Comparison of ENCODE assay signal across 23 cellular contexts in the genomic region with DNA sequence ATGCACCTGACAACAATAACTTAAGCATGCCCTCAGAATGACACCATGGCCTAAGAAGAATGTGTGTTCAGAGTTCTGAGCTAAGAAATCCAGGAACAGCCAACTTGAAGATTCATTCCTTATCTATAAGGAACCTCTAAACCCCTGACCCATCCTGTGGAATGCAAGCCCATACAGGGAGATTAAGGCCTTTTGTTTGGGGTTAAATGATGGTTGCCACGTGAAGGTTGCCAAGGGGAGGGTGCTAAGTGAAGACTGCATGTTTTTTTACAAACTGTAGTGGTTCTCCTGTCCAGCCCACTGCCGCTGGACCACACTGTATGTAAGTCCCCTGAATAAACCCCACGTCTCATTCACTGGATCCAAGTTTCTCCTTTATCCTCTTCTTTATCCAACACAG.
DNase-seq lines count a peak whose midpoint lies in the region; ATAC-seq and TF ChIP-seq lines count a peak whose summit lies in the region.
"Had no signal": no experiment of that assay in that cellular context is flagged by ENCODE, and none has a peak within 500 bp of the region (broad histone marks: within the 10 kb centered on the region; RNA-seq: fewer than 3 reads in every experiment).

No MANE protein-coding gene starts in this region.

- TF ChIP-seq CTCF in mesothelial cell of epicardium (IDR thresholded peaks at IDR 0.05; ENCODE audit: unreplicated experiment) = no peak
- no peak for TF ChIP-seq CTCF in foreskin fibroblast (IDR thresholded peaks at IDR 0.05; ENCODE audit: low read depth, low read length)
- TF ChIP-seq CTCF in natural killer cell (IDR thresholded peaks at IDR 0.05) = no peak

- H3K27ac ChIP-seq in iPS DF 6.9 (ENCODE audit: low read length) = no peak overlapping the region
- H3K27ac ChIP-seq: BLaER1, HL-60, Peyer's patch, SK-N-MC had no signal

- H3K4me3 Mint-ChIP-seq in mesothelial cell of epicardium (no peak overlapping the region), natural killer cell (no peak overlapping the region)
- H3K4me3 Mint-ChIP-seq: CD4-positive, CD25-positive, alpha-beta regulatory T cell had no signal

- H3K27ac Mint-ChIP-seq in mesothelial cell of epicardium = peak overlapping the region; percentile 30
- H3K27ac Mint-ChIP-seq in natural killer cell = no peak overlapping the region
- H3K27ac Mint-ChIP-seq: CD4-positive, CD25-positive, alpha-beta regulatory T cell had no signal

- H3K9me3 ChIP-seq in iPS DF 6.9 (ENCODE audit: control insufficient read depth, insufficient read depth, low read length) = no peaks in the 10 kb centered on the region
- H3K9me3 ChIP-seq: BLaER1, Peyer's patch had no signal

- H3K27me3 Mint-ChIP-seq in mesothelial cell of epicardium (ENCODE audit: low read depth) (no peaks in the 10 kb centered on the region), natural killer cell (ENCODE audit: low read depth in 2 of 2) (no peaks in the 10 kb centered on the region)

- ATAC-seq in natural killer cell = no peak

- H3K27me3 ChIP-seq in H7 (ENCODE audit: control insufficient read depth, insufficient read depth, low read length) (no peaks in the 10 kb centered on the region), iPS DF 6.9 (ENCODE audit: control insufficient read depth, insufficient read depth, low read length) (no peaks in the 10 kb centered on the region)
- H3K27me3 ChIP-seq: BLaER1, Peyer's patch had no signal

- H3K36me3 Mint-ChIP-seq in mesothelial cell of epicardium = peaks cover 16% of the 10 kb centered on the region
- no peaks in the 10 kb centered on the region for H3K36me3 Mint-ChIP-seq in natural killer cell
- H3K36me3 Mint-ChIP-seq: CD4-positive, CD25-positive, alpha-beta regulatory T cell had no signal

- WGBS in iPS DF 6.9 (ENCODE audit: insufficient coverage, insufficient read length) = no CpG with 5 or more reads among the region's 3 CpGs

- H3K36me3 ChIP-seq in H7 (replicated peaks; ENCODE audit: control insufficient read depth, insufficient read depth, low read length) (no peaks in the 10 kb centered on the region), iPS DF 6.9 (ENCODE audit: control insufficient read depth, insufficient read depth, low read length) (no peaks in the 10 kb centered on the region)
- H3K36me3 ChIP-seq: BLaER1, Peyer's patch had no signal

- peaks cover 24% of the 10 kb centered on the region for H3K4me1 Mint-ChIP-seq in mesothelial cell of epicardium
- no peaks in the 10 kb centered on the region for H3K4me1 Mint-ChIP-seq in natural killer cell
- H3K4me1 Mint-ChIP-seq: CD4-positive, CD25-positive, alpha-beta regulatory T cell had no signal

- intact Hi-C loops in natural killer cell (cut with micrococcal nuclease) = no loop called here

- no peak overlapping the region for H3K4me3 ChIP-seq in H7 (ENCODE audit: insufficient read depth, low read depth, low read length)
- no peak overlapping the region for H3K4me3 ChIP-seq in iPS DF 6.9 (ENCODE audit: low read length)
- no peak overlapping the region for H3K4me3 ChIP-seq in foreskin fibroblast (ENCODE audit: low read depth in 1 of 2, low read length in 2 of 2)
- H3K4me3 ChIP-seq: BLaER1, Peyer's patch, SK-N-MC had no signal

- H3K9me3 Mint-ChIP-seq in mesothelial cell of epicardium = peaks cover 20% of the 10 kb centered on the region
- peaks cover 20 to 31% of the 10 kb centered on the region in 2 donors for H3K9me3 Mint-ChIP-seq in natural killer cell

- no peaks in the 10 kb centered on the region for H3K4me1 ChIP-seq in iPS DF 6.9 (ENCODE audit: control insufficient read depth, insufficient read depth, low read length)
- H3K4me1 ChIP-seq: BLaER1, Peyer's patch had no signal

- DNase-seq in H7 = peak; percentile 13
- peak; percentile 53 for DNase-seq in ecto neural progenitor cell (ENCODE audit: low spot score)
- DNase-seq in iPS DF 6.9 (ENCODE audit: low read depth, low spot score) = peak; percentile 16
- no peak for DNase-seq in mesothelial cell of epicardium (ENCODE audit: low spot score in 2 of 2, unreplicated experiment in 2 of 2)
- DNase-seq in foreskin fibroblast = no peak
- no peak for DNase-seq in natural killer cell
- no peak for DNase-seq in cerebellum (ENCODE audit: low spot score)
- DNase-seq in SK-N-DZ (ENCODE audit: low spot score) = no peak
- DNase-seq: CD4-positive, CD25-positive, alpha-beta regulatory T cell; DMS153; DND-41; HCEC 1CT; NCI-H1048; NCI-H1417; NCI-H1694; NCI-H2029 treated with DMSO at 0.1 percent for 48 hours; NCI-H69; OCI-M1; Peyer's patch; SHP77 treated with DMSO at 0.1 percent for 48 hours had no signal

Comparison
In these comparisons a context has a peak if more than half of its experiments do, and no peak if none do; other contexts are left out.
1. DNase-seq: peak in H7 (single experiment), ecto neural progenitor cell (single experiment) and iPS DF 6.9 (single experiment); none in mesothelial cell of epicardium (0 of 2), foreskin fibroblast (0 of 2), natural killer cell (single experiment), cerebellum (single experiment) and SK-N-DZ (single experiment).